9 cellular contexts compared by ENCODE assay signal in genomic region chr4:120843840-120844527, GRCh38.
A peak's percentile ranks its signal among the peaks of the same experiment; 100 is the strongest.
DNase-seq lines count a peak whose midpoint lies in the region; ATAC-seq and TF ChIP-seq lines count a peak whose summit lies in the region.
"Had no signal": no experiment of that assay in that cellular context is flagged by ENCODE, and none has a peak within 500 bp of the region (broad histone marks: within the 10 kb centered on the region; RNA-seq: fewer than 3 reads in every experiment).

No MANE protein-coding gene starts in this region.

- H3K4me3 ChIP-seq in AG04450 (ENCODE audit: low read depth, low read length) (no peak overlapping the region), Peyer's patch (no peak overlapping the region), hepatocyte (no peak overlapping the region), ascending aorta (no peak overlapping the region)
- H3K4me3 ChIP-seq: K562 had no signal

- no peak for TF ChIP-seq POLR2A in Peyer's patch (IDR thresholded peaks at IDR 0.05)

- POLR2A ChIA-PET in AG04450 (lab: Yijun Ruan, JAX): no interaction called here

- CTCF ChIA-PET in AG04450 (lab: Charles Lee): interaction anchor here (0.8 to 2.0 kb wide), 3 partner anchors 14 to 79 kb away, joined by 3 to 5 read pairs (median 4); no protein-coding TSS in a partner anchor

- 87% methylated on average over 7 of the region's 7 CpGs for WGBS in hepatocyte (ENCODE audit: low lambda C conversion rate, missing lambda C conversion rate)

- no peaks in the 10 kb centered on the region for H3K79me2 ChIP-seq in hepatocyte

- H3K9me3 ChIP-seq in AG04450 (ENCODE audit: control insufficient read depth, insufficient read depth, low read length) (peaks cover 13% of the 10 kb centered on the region; the same call in 1 of the 2 replicates), Peyer's patch (no peaks in the 10 kb centered on the region), hepatocyte (ENCODE audit: low read depth) (no peaks in the 10 kb centered on the region), ascending aorta (no peaks in the 10 kb centered on the region)

- peak; percentile 1 for ATAC-seq in GM18873 (IDR thresholded peaks at IDR 0.05; ENCODE audit: low FRiP score, unreplicated experiment)
- ATAC-seq: K562 had no signal

- H3K36me3 ChIP-seq in Peyer's patch (no peaks in the 10 kb centered on the region), hepatocyte (replicated peaks; ENCODE audit: insufficient read depth, low read depth) (no peaks in the 10 kb centered on the region), ascending aorta (no peaks in the 10 kb centered on the region)

- H4K20me1 ChIP-seq in hepatocyte (ENCODE audit: insufficient read depth, poor library complexity, severe bottlenecking): no peaks in the 10 kb centered on the region

- no peaks in the 10 kb centered on the region for H3K9me2 ChIP-seq in hepatocyte (replicated peaks; ENCODE audit: insufficient read depth)

- DNase-seq in AG04450 (ENCODE audit: low read depth, low spot score) (no peak), Peyer's patch (peak in 2 of 3 donors; percentile 61 to 62), hepatocyte (ENCODE audit: low spot score) (peak; percentile 33), ascending aorta (ENCODE audit: low spot score in 2 of 2) (no peak), inferior parietal cortex (ENCODE audit: extremely low spot score) (no peak), SKM-1 (lab: John Stamatoyannopoulos, UW; ENCODE audit: unreplicated experiment) (no peak)
- no peak for DNase-seq in stimulated activated CD4-positive, alpha-beta T cell treated with anti-CD3 and anti-CD28 coated beads, Interleukin-2, amount 100 ng/mL, for 24 hours

- TF ChIP-seq CTCF in AG04450 (IDR thresholded peaks at IDR 0.05; ENCODE audit: low read depth, low read length) (peak; percentile 36), Peyer's patch (IDR thresholded peaks at IDR 0.05) (peak in 3 of 6 experiments; percentile 38 to 53 (median 46)), hepatocyte (IDR thresholded peaks at IDR 0.05; ENCODE audit: poor library complexity) (peak; percentile 48), ascending aorta (IDR thresholded peaks at IDR 0.05) (no peak)

- no peak overlapping the region for H2AFZ ChIP-seq in hepatocyte

- no peak overlapping the region for H3K4me2 ChIP-seq in hepatocyte

- H3K27me3 ChIP-seq in AG04450 (ENCODE audit: control insufficient read depth, insufficient read depth, low read length) (no peaks in the 10 kb centered on the region), Peyer's patch (no peaks in the 10 kb centered on the region), hepatocyte (no peaks in the 10 kb centered on the region), ascending aorta (no peaks in the 10 kb centered on the region)

- H3K4me1 ChIP-seq in Peyer's patch (no peaks in the 10 kb centered on the region), hepatocyte (ENCODE audit: insufficient read depth) (peaks cover 13% of the 10 kb centered on the region), ascending aorta (no peaks in the 10 kb centered on the region)

- intact Hi-C loops in ascending aorta (cut with DNase I): no loop called here

- H3K27ac ChIP-seq in AG04450 (ENCODE audit: low read depth, low read length): no peak overlapping the region
- no peak overlapping the region for H3K27ac ChIP-seq in Peyer's patch
- no peak overlapping the region for H3K27ac ChIP-seq in hepatocyte
- H3K27ac ChIP-seq in ascending aorta: no peak overlapping the region

Comparison
In these comparisons a context has a peak if more than half of its experiments do, and no peak if none do; other contexts are left out.
1. DNase-seq: peak in Peyer's patch (2 of 3) and hepatocyte (single experiment); none in AG04450 (single experiment), ascending aorta (0 of 2), inferior parietal cortex (single experiment), SKM-1 (single experiment) and stimulated activated CD4-positive, alpha-beta T cell treated with anti-CD3 and anti-CD28 coated beads, Interleukin-2, amount 100 ng/mL, for 24 hours (0 of 2).
2. CTCF ChIP-seq: peak in AG04450 (single experiment) and hepatocyte (single experiment); none in ascending aorta (0 of 3).